In genomic region chr5:148912146-148912545, GRCh38 we compare ENCODE assay signal across 20 cellular contexts.
DNase-seq lines count a peak whose midpoint lies in the region; ATAC-seq, FAIRE-seq and TF ChIP-seq lines count a peak whose summit lies in the region.
"Had no signal": no experiment of that assay in that cellular context is flagged by ENCODE, and none has a peak within 500 bp of the region (broad histone marks: within the 10 kb centered on the region; RNA-seq: fewer than 3 reads in every experiment).

No MANE protein-coding gene starts in this region.

- no peak overlapping the region for H3K14ac ChIP-seq in trophoblast cell (ENCODE audit: low read length)

- H2AK5ac ChIP-seq in trophoblast cell (ENCODE audit: low read length) = no peak overlapping the region

- H3K9me3 ChIP-seq in trophoblast cell (ENCODE audit: insufficient read depth, low read depth, low read length) (no peaks in the 10 kb centered on the region), transverse colon (no peaks in the 10 kb centered on the region)
- H3K9me3 ChIP-seq: gastrocnemius medialis had no signal

- no peak overlapping the region for H3K4me2 ChIP-seq in trophoblast cell (ENCODE audit: low read length)

- H3K36me3 ChIP-seq in trophoblast cell (ENCODE audit: control insufficient read depth in 1 of 2, insufficient read depth in 2 of 2, low read length in 2 of 2) (no peaks in the 10 kb centered on the region), transverse colon (no peaks in the 10 kb centered on the region)
- H3K36me3 ChIP-seq: gastrocnemius medialis had no signal

- TF ChIP-seq EP300 in transverse colon (IDR thresholded peaks at IDR 0.05; ENCODE audit: low read depth) = no peak

- no peak overlapping the region for H2AFZ ChIP-seq in trophoblast cell (ENCODE audit: insufficient read depth, low read length, poor library complexity)

- TF ChIP-seq POLR2A in transverse colon (IDR thresholded peaks at IDR 0.05) = no peak
- no peak for TF ChIP-seq POLR2A in GM12892 (IDR thresholded peaks at IDR 0.05; ENCODE audit: low read depth, low read length)

- no peak overlapping the region for H3K18ac ChIP-seq in trophoblast cell (ENCODE audit: low read length)

- H2BK12ac ChIP-seq in trophoblast cell (ENCODE audit: low read length) = peak overlapping the region; percentile 32

- DNase-seq in ELR (ENCODE audit: low read depth) (peak; percentile 37), fibroblast of peridontal ligament (ENCODE audit: extremely low read depth) (peak; percentile 49), trophoblast cell (no peak), NAMALWA (ENCODE audit: low spot score) (no peak), transverse colon (no peak), GM12892 (ENCODE audit: insufficient read length) (no peak)
- DNase-seq: activated CD4-positive, alpha-beta T cell treated with anti-CD3 and anti-CD28 coated beads for 1 hour; activated CD8-positive, alpha-beta memory T cell treated with anti-CD3 and anti-CD28 coated beads, Interleukin-2, amount 10 ng/mL, durations not matched to agents 7 days and 5 days; amniotic stem cell; CD8-positive, alpha-beta T cell; DMS79 treated with DMSO at 0.1 percent for 48 hours; effector memory CD8-positive, alpha-beta T cell; gastrocnemius medialis; natural killer cell; NCI-H2029; NCI-H446 treated with DMSO at 0.1 percent for 48 hours; SHP77 treated with DMSO at 0.1 percent for 48 hours had no signal

- H2BK5ac ChIP-seq in trophoblast cell (ENCODE audit: low read depth, low read length, poor library complexity) = no peak overlapping the region

- no peak overlapping the region for H3K9ac ChIP-seq in trophoblast cell (ENCODE audit: low read length)

- ATAC-seq in GM18873 (IDR thresholded peaks at IDR 0.05; ENCODE audit: low FRiP score, unreplicated experiment) = no peak
- ATAC-seq: activated CD8-positive, alpha-beta memory T cell treated with anti-CD3 and anti-CD28 coated beads, Interleukin-2, amount 10 ng/mL, durations not matched to agents 7 days and 5 days; CD8-positive, alpha-beta T cell; effector memory CD8-positive, alpha-beta T cell; natural killer cell; stimulated activated memory B cell treated with anti-CD40 and anti-IgM and Interleukin-4, amounts not matched to agents 10 μg/mL and 1 μg/mL and 100 μg/mL, for 72 hours had no signal

- no peak overlapping the region for H3K23ac ChIP-seq in trophoblast cell (ENCODE audit: low read length)

- H4K12ac ChIP-seq in trophoblast cell (ENCODE audit: low read depth, low read length) = no peak overlapping the region

- H4K8ac ChIP-seq in trophoblast cell (ENCODE audit: low read depth, low read length) = no peak overlapping the region

- no peak overlapping the region for H3K4me3 ChIP-seq in trophoblast cell (ENCODE audit: low read depth, low read length)
- no peak overlapping the region for H3K4me3 ChIP-seq in transverse colon
- H3K4me3 ChIP-seq: gastrocnemius medialis had no signal

- no peaks in the 10 kb centered on the region for H3K27me3 ChIP-seq in trophoblast cell (ENCODE audit: insufficient read depth, low read length)
- H3K27me3 ChIP-seq in transverse colon = no peaks in the 10 kb centered on the region
- H3K27me3 ChIP-seq: gastrocnemius medialis had no signal

- H4K91ac ChIP-seq in trophoblast cell (ENCODE audit: low read depth, low read length) = no peak overlapping the region

- in situ Hi-C loops in transverse colon (cut with MboI; ENCODE audit: low pct_ligation_motif_present in 1 of 4, low pct_unique_long_range_greater_than_20kb in 1 of 4, low sequenced_read_pairs in 3 of 4) = no loop called here

- H3K79me1 ChIP-seq in trophoblast cell (ENCODE audit: low read length) = peaks cover 3% of the 10 kb centered on the region

- H3K79me2 ChIP-seq in trophoblast cell (ENCODE audit: control insufficient read depth, insufficient read depth, low read length, poor library complexity) = no peaks in the 10 kb centered on the region

- TF ChIP-seq CTCF in VCaP (conservative IDR thresholded peaks at IDR 0.05) (no peak), transverse colon (IDR thresholded peaks at IDR 0.05) (no peak)

- H3K27ac ChIP-seq in VCaP = peak overlapping the region; percentile 32; the same call in 1 of the 2 replicates
- H3K27ac ChIP-seq in trophoblast cell (ENCODE audit: low read depth, low read length) = no peak overlapping the region
- H3K27ac ChIP-seq in transverse colon = no peak overlapping the region
- H3K27ac ChIP-seq: gastrocnemius medialis had no signal

- H3K4ac ChIP-seq in trophoblast cell (ENCODE audit: low read depth, low read length) = no peak overlapping the region

- intact Hi-C loops in transverse colon (cut with DNase I; ENCODE audit: low total_unique reads) = no loop called here

- H3K4me1 ChIP-seq in trophoblast cell (ENCODE audit: control insufficient read depth in 1 of 2, insufficient read depth in 2 of 2, low read length in 2 of 2) = peaks cover 3 to 12% of the 10 kb centered on the region in 2 experiments
- peaks cover 0 to 21% (median 7%) of the 10 kb centered on the region in 4 donors for H3K4me1 ChIP-seq in transverse colon

- no peak overlapping the region for H2BK120ac ChIP-seq in trophoblast cell (ENCODE audit: insufficient read depth, low read length, poor library complexity)

- WGBS in trophoblast cell (ENCODE audit: extremely low coverage, insufficient coverage, insufficient read length) = no CpG with 5 or more reads among the region's 1 CpG
- WGBS in transverse colon (ENCODE audit: low coverage in 1 of 2), 2 donors = 76% methylated on average over 1 of the region's 1 CpG; no CpG with 5 or more reads in 1 of the 2 donors

- no peak for FAIRE-seq in GM12892 (lab: Jason Lieb, UNC)

Comparison
In these comparisons a context has a peak if more than half of its experiments do, and no peak if none do; other contexts are left out.
1. DNase-seq: peak in ELR (single experiment) and fibroblast of peridontal ligament (single experiment); none in trophoblast cell (0 of 2), NAMALWA (single experiment), transverse colon (single experiment) and GM12892 (single experiment).